ENCODE assay signal across 18 cellular contexts in the genomic region with DNA sequence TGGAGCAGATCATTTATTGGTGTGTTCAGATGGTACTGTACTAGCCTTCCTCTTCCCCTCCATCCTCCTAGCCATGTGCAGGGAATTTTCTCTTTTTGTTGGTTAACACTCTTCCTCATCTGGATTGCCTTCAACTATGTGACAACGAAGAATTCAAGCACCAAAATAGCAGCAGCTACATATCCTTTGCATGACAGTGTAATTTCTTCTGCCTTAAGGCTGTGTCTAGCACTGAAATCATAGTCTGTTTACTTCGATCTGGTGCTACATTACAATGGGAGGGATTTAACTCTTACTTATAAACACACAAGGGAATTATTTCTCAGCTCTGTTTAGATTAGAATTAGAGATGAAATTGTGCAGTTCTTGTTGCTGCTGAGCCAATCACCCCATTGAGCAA.
DNase-seq lines count a peak whose midpoint lies in the region; ATAC-seq and TF ChIP-seq lines count a peak whose summit lies in the region.
"Had no signal": no experiment of that assay in that cellular context is flagged by ENCODE, and none has a peak within 500 bp of the region (broad histone marks: within the 10 kb centered on the region; RNA-seq: fewer than 3 reads in every experiment).

No MANE protein-coding gene starts in this region.

- peaks cover 1% of the 10 kb centered on the region for H3K9me3 Mint-ChIP-seq in mesothelial cell of epicardium
- H3K9me3 Mint-ChIP-seq: activated CD4-positive, alpha-beta memory T cell treated with anti-CD3 and anti-CD28 coated beads, Interleukin-2, amount 10 ng/mL, durations not matched to agents 7 days and 5 days; activated naive CD8-positive, alpha-beta T cell treated with anti-CD3 and anti-CD28 coated beads, Interleukin-2, amount 50 U/mL, for 24 hours; CD4-positive, alpha-beta T cell had no signal

- no peak for TF ChIP-seq POLR2A in IMR-90 (IDR thresholded peaks at IDR 0.05; ENCODE audit: low read depth, low read length)

- CTCF ChIA-PET in BJ (lab: Yijun Ruan, JAX) (interaction anchor here (1.4 kb wide), 1 partner anchor 11 kb away, joined by 4 read pairs; no protein-coding TSS in a partner anchor), IMR-90 (lab: Yijun Ruan, JAX) (no interaction called here)

- no peaks in the 10 kb centered on the region for H3K9me3 ChIP-seq in IMR-90 (ENCODE audit: control insufficient read depth, insufficient read depth, low read length)
- H3K9me3 ChIP-seq in fibroblast of lung (ENCODE audit: control insufficient read depth, insufficient read depth, low read depth, low read length), result no peaks in the 10 kb centered on the region

- H3K4me3 Mint-ChIP-seq in mesothelial cell of epicardium, result no peak overlapping the region
- H3K4me3 Mint-ChIP-seq: activated CD4-positive, alpha-beta memory T cell treated with anti-CD3 and anti-CD28 coated beads, Interleukin-2, amount 10 ng/mL, durations not matched to agents 7 days and 5 days; activated naive CD8-positive, alpha-beta T cell treated with anti-CD3 and anti-CD28 coated beads, Interleukin-2, amount 50 U/mL, for 24 hours; CD4-positive, alpha-beta T cell had no signal

- H3K27ac Mint-ChIP-seq in mesothelial cell of epicardium, result peak overlapping the region; percentile 2
- H3K27ac Mint-ChIP-seq: activated CD4-positive, alpha-beta memory T cell treated with anti-CD3 and anti-CD28 coated beads, Interleukin-2, amount 10 ng/mL, durations not matched to agents 7 days and 5 days; activated naive CD8-positive, alpha-beta T cell treated with anti-CD3 and anti-CD28 coated beads, Interleukin-2, amount 50 U/mL, for 24 hours; CD4-positive, alpha-beta T cell had no signal

- peak overlapping the region; percentile 66 for H2BK120ac ChIP-seq in IMR-90 (ENCODE audit: low read depth, low read length)

- ATAC-seq in IMR-90 (ENCODE audit: low read depth), result peak; percentile 95
- no peak for ATAC-seq in HG03432 (IDR thresholded peaks at IDR 0.05; ENCODE audit: unreplicated experiment)
- ATAC-seq in esophagus mucosa, result no peak
- ATAC-seq: activated naive CD8-positive, alpha-beta T cell treated with anti-CD3 and anti-CD28 coated beads, Interleukin-2, amount 50 U/mL, for 24 hours had no signal

- peak overlapping the region; percentile 52 for H3K4ac ChIP-seq in IMR-90 (ENCODE audit: low read depth, low read length)

- POLR2A ChIA-PET in BJ (lab: Charles Lee) (interaction anchor here (0.6 kb wide), 1 partner anchor 179 kb away, joined by 7 read pairs; no protein-coding TSS in a partner anchor), IMR-90 (lab: Charles Lee; ENCODE audit: unreplicated experiment) (no interaction called here)

- peaks cover 4% of the 10 kb centered on the region; the same call in 1 of the 2 replicates for H3K4me1 ChIP-seq in IMR-90 (ENCODE audit: control insufficient read depth, insufficient read depth, low read length)
- H3K4me1 ChIP-seq in fibroblast of lung (ENCODE audit: control insufficient read depth, extremely low read depth, insufficient read depth, low read length), result no peaks in the 10 kb centered on the region

- no peaks in the 10 kb centered on the region; the same call in 1 of the 2 replicates for H3K9me1 ChIP-seq in IMR-90 (ENCODE audit: insufficient read depth, low read length)

- H3K4me3 ChIP-seq in BJ (ENCODE audit: low read depth, low read length), result no peak overlapping the region
- no peak overlapping the region for H3K4me3 ChIP-seq in IMR-90 (ENCODE audit: insufficient read depth, low read depth, low read length)
- no peak overlapping the region for H3K4me3 ChIP-seq in fibroblast of lung (replicated peaks in 1 of 4; ENCODE audit: control extremely low read depth in 1 of 4, insufficient read depth in 1 of 4, low read depth in 3 of 4, low read length in 4 of 4)

- dilution Hi-C loops in IMR-90 (cut with HindIII; ENCODE audit: low sequenced_read_pairs, unreplicated experiment), result no loop called here

- H2AK5ac ChIP-seq in IMR-90 (ENCODE audit: low read depth, low read length), result peak overlapping the region; percentile 5; the same call in 1 of the 2 replicates

- peak overlapping the region; percentile 13 for H2BK20ac ChIP-seq in IMR-90 (ENCODE audit: low read depth, low read length)

- peak overlapping the region; percentile 40; the same call in 1 of the 2 replicates for H4K5ac ChIP-seq in IMR-90 (ENCODE audit: low read depth, low read length)

- no peaks in the 10 kb centered on the region for H3K36me3 ChIP-seq in BJ (ENCODE audit: control insufficient read depth, insufficient read depth, low read length)
- H3K36me3 ChIP-seq in IMR-90 (ENCODE audit: control insufficient read depth, insufficient read depth, low read length), result no peaks in the 10 kb centered on the region
- H3K36me3 ChIP-seq in fibroblast of lung (ENCODE audit: control insufficient read depth, insufficient read depth, low read length), result no peaks in the 10 kb centered on the region

- no peaks in the 10 kb centered on the region for H3K79me2 ChIP-seq in fibroblast of lung (ENCODE audit: control insufficient read depth, insufficient read depth, low read length)

- no peak overlapping the region for H2AK9ac ChIP-seq in IMR-90 (replicated peaks; ENCODE audit: low read depth, low read length, poor library complexity)

- peak overlapping the region; percentile 1 to 75; a peak in 2 of 4 replicates for H4K8ac ChIP-seq in IMR-90 (ENCODE audit: low read depth in 2 of 2, low read length in 2 of 2)

- in situ Hi-C loops in IMR-90 (cut with MboI; ENCODE audit: low sequenced_read_pairs), result no loop called here

- H3K56ac ChIP-seq in IMR-90 (ENCODE audit: extremely low read depth, insufficient read depth, low read length), result no peak overlapping the region

- no TSS peak for BruUV-seq in IMR-90 (replicated peaks; lab: Mats Ljungman, UMichigan)

- H3K36me3 Mint-ChIP-seq in mesothelial cell of epicardium, result peaks cover 2% of the 10 kb centered on the region

- no peak for TF ChIP-seq RAD21 in IMR-90 (IDR thresholded peaks at IDR 0.05; ENCODE audit: low read length)

- H3K27ac ChIP-seq in IMR-90 (ENCODE audit: insufficient read depth, low read length) (peak overlapping the region; percentile 64; the same call in 1 of the 2 replicates), fibroblast of lung (ENCODE audit: insufficient read depth, low read length) (no peak overlapping the region)
- H3K27ac ChIP-seq: HL-60, KMS-11 had no signal

- H4K91ac ChIP-seq in IMR-90 (ENCODE audit: insufficient read depth, low read depth, low read length), result peak overlapping the region; percentile 73; the same call in 1 of the 2 replicates

- TF ChIP-seq CTCF in BJ (IDR thresholded peaks at IDR 0.05; ENCODE audit: insufficient read depth, low read depth, low read length) (no peak), IMR-90 (conservative IDR thresholded peaks at IDR 0.05; ENCODE audit: low read depth, low read length) (no peak), fibroblast of lung (conservative IDR thresholded peaks at IDR 0.05 in 1 of 2, IDR thresholded peaks at IDR 0.05 in 1 of 2; ENCODE audit: low read depth in 1 of 2, low read length in 2 of 2) (no peak), mesothelial cell of epicardium (IDR thresholded peaks at IDR 0.05; ENCODE audit: unreplicated experiment) (no peak)

- no peaks in the 10 kb centered on the region for H4K20me1 ChIP-seq in IMR-90 (ENCODE audit: insufficient read depth, low read length)
- no peaks in the 10 kb centered on the region for H4K20me1 ChIP-seq in fibroblast of lung (ENCODE audit: control insufficient read depth, extremely low read depth, insufficient read depth, low read length)

- peak overlapping the region; percentile 41; the same call in 1 of the 3 replicates for H2BK15ac ChIP-seq in IMR-90 (ENCODE audit: low read depth, low read length)

- peak overlapping the region; percentile 38; the same call in 1 of the 2 replicates for H3K18ac ChIP-seq in IMR-90 (ENCODE audit: low read depth, low read length)

- no peaks in the 10 kb centered on the region for H3K27me3 Mint-ChIP-seq in mesothelial cell of epicardium (ENCODE audit: low read depth)
- H3K27me3 Mint-ChIP-seq: activated CD4-positive, alpha-beta memory T cell treated with anti-CD3 and anti-CD28 coated beads, Interleukin-2, amount 10 ng/mL, durations not matched to agents 7 days and 5 days; activated naive CD8-positive, alpha-beta T cell treated with anti-CD3 and anti-CD28 coated beads, Interleukin-2, amount 50 U/mL, for 24 hours; CD4-positive, alpha-beta T cell had no signal

- no peak overlapping the region for H3K9ac ChIP-seq in IMR-90 (ENCODE audit: low read depth, low read length)
- H3K9ac ChIP-seq in fibroblast of lung (ENCODE audit: insufficient read depth, low read length), result no peak overlapping the region
- H3K9ac ChIP-seq: KMS-11 had no signal

- H3K27me3 ChIP-seq in BJ (ENCODE audit: control insufficient read depth, insufficient read depth, low read length), result no peaks in the 10 kb centered on the region
- H3K27me3 ChIP-seq in IMR-90 (ENCODE audit: control insufficient read depth, insufficient read depth, low read length), result no peaks in the 10 kb centered on the region
- H3K27me3 ChIP-seq in fibroblast of lung (ENCODE audit: control insufficient read depth, insufficient read depth, low read length), result no peaks in the 10 kb centered on the region

- H3K14ac ChIP-seq in IMR-90 (replicated peaks; ENCODE audit: low read depth, low read length), result peak overlapping the region; percentile 69; the same call in 1 of the 2 replicates

- no peaks in the 10 kb centered on the region for H3K79me1 ChIP-seq in IMR-90 (ENCODE audit: low read depth in 1 of 2, low read length in 2 of 2)

- WGBS in IMR-90 (ENCODE audit: extremely low coverage in 2 of 2, insufficient read length in 1 of 2), 2 experiments, result no CpG with 5 or more reads among the region's 2 CpGs

- peak overlapping the region; percentile 47 for H2BK5ac ChIP-seq in IMR-90 (ENCODE audit: low read depth, low read length, poor library complexity, severe bottlenecking)

- no peak overlapping the region for H3K23ac ChIP-seq in IMR-90 (ENCODE audit: low read depth, low read length)

- intact Hi-C loops in IMR-90 (cut with micrococcal nuclease), result no loop called here

- H2AFZ ChIP-seq in IMR-90 (replicated peaks; ENCODE audit: low read length, poor library complexity) (no peak overlapping the region), fibroblast of lung (ENCODE audit: low read length) (no peak overlapping the region)

- DNase-seq in BJ (ENCODE audit: low read depth) (peak; percentile 57), IMR-90 (peak; percentile 70), fibroblast of lung (ENCODE audit: low read depth in 2 of 2) (peak; percentile 47 to 72), mesothelial cell of epicardium (ENCODE audit: low spot score in 2 of 2, unreplicated experiment in 2 of 2) (no peak), KG1 (lab: John Stamatoyannopoulos, UW) (no peak), NCI-H2227 treated with DMSO at 0.1 percent for 48 hours (lab: John Stamatoyannopoulos, UW) (no peak)
- DNase-seq: activated CD4-positive, alpha-beta memory T cell treated with anti-CD3 and anti-CD28 coated beads, Interleukin-2, amount 10 ng/mL, durations not matched to agents 7 days and 5 days; activated naive CD8-positive, alpha-beta T cell treated with anti-CD3 and anti-CD28 coated beads, Interleukin-2, amount 50 U/mL, for 24 hours; CD4-positive, alpha-beta T cell; DMS79; glutamatergic neuron; islet precursor cell; NCI-H1105; NCI-H69 had no signal

- H3K4me1 Mint-ChIP-seq in mesothelial cell of epicardium, result peaks cover 12% of the 10 kb centered on the region
- H3K4me1 Mint-ChIP-seq: activated CD4-positive, alpha-beta memory T cell treated with anti-CD3 and anti-CD28 coated beads, Interleukin-2, amount 10 ng/mL, durations not matched to agents 7 days and 5 days; activated naive CD8-positive, alpha-beta T cell treated with anti-CD3 and anti-CD28 coated beads, Interleukin-2, amount 50 U/mL, for 24 hours had no signal

- H3K4me2 ChIP-seq in IMR-90 (ENCODE audit: low read depth, low read length) (peak overlapping the region; percentile 23; the same call in 1 of the 2 replicates), fibroblast of lung (ENCODE audit: extremely low read depth, insufficient read depth, low read length) (no peak overlapping the region)
- H3K4me2 ChIP-seq: KMS-11 had no signal

Comparison
In these comparisons a context has a peak if more than half of its experiments do, and no peak if none do; other contexts are left out.
1. DNase-seq: peak in BJ (single experiment), IMR-90 (single experiment) and fibroblast of lung (2 of 2); none in mesothelial cell of epicardium (0 of 2), KG1 (single experiment) and NCI-H2227 treated with DMSO at 0.1 percent for 48 hours (single experiment).